Comparison of ENCODE assay signal across 14 cellular contexts in genomic region chr14:24138396-24139271, GRCh38. TPM values are rescaled to one million over a fixed set of nuclear protein-coding genes. Genes with fewer than 3 reads are reported as not detected.
DNase-seq lines count a peak whose midpoint lies in the region; ATAC-seq, FAIRE-seq and TF ChIP-seq lines count a peak whose summit lies in the region.
"Had no signal": no experiment of that assay in that cellular context is flagged by ENCODE, and none has a peak within 500 bp of the region (broad histone marks: within the 10 kb centered on the region; RNA-seq: fewer than 3 reads in every experiment).

No MANE protein-coding gene starts in this region.

- no peak for FAIRE-seq in A549 (lab: Jason Lieb, UNC)
- FAIRE-seq: RCC 7860 had no signal

- H3K27me3 Mint-ChIP-seq in Calu3 (ENCODE audit: unreplicated experiment) (no peaks in the 10 kb centered on the region), natural killer cell (ENCODE audit: low read depth in 2 of 2) (no peaks in the 10 kb centered on the region)
- no peaks in the 10 kb centered on the region for H3K27me3 Mint-ChIP-seq in activated CD8-positive, alpha-beta T cell treated with anti-CD3 and anti-CD28 coated beads, Interleukin-2, amount 10 ng/mL, durations not matched to agents 7 days and 5 days (ENCODE audit: low read depth)

- H3K36me3 Mint-ChIP-seq in Calu3 (ENCODE audit: insufficient read depth, unreplicated experiment) (peaks cover 62% of the 10 kb centered on the region), natural killer cell (no peaks in the 10 kb centered on the region)
- H3K36me3 Mint-ChIP-seq in activated CD8-positive, alpha-beta T cell treated with anti-CD3 and anti-CD28 coated beads, Interleukin-2, amount 10 ng/mL, durations not matched to agents 7 days and 5 days (ENCODE audit: low read depth): peaks cover 63% of the 10 kb centered on the region

- no peaks in the 10 kb centered on the region for H3K9me3 ChIP-seq in A549
- H3K9me3 ChIP-seq in right atrium auricular region: no peaks in the 10 kb centered on the region
- H3K9me3 ChIP-seq: adrenal gland had no signal

- TF ChIP-seq RAD21 in A549 (conservative IDR thresholded peaks at IDR 0.05 in 1 of 2, IDR thresholded peaks at IDR 0.05 in 1 of 2): no peak

- no peak for TF ChIP-seq EP300 in A549 (IDR thresholded peaks at IDR 0.05)

- POLR2A ChIA-PET in A549 (lab: Yijun Ruan, JAX): interaction anchor here (1.0 to 5.2 kb wide), 4 partner anchors 8 to 45 kb away, joined by 4 to 48 read pairs (median 18); partner anchors contain the start of genes DCAF11, NRL and PCK2
- POLR2A ChIA-PET in activated CD8-positive, alpha-beta T cell treated with anti-CD3 and anti-CD28 coated beads, Interleukin-2, amount 10 ng/mL, durations not matched to agents 7 days and 5 days (lab: Charles Lee): interaction anchor here (0.5 to 8.7 kb wide), 5 partner anchors 8 to 44 kb away, joined by 3 to 119 read pairs (median 56); partner anchors contain the start of genes DCAF11, IRF9, NRL and PSME2

- WGBS in A549 (ENCODE audit: missing lambda C conversion rate): 88% methylated on average over 13 of the region's 13 CpGs

- no peak overlapping the region for H3K27ac Mint-ChIP-seq in Calu3 (ENCODE audit: unreplicated experiment)
- peak overlapping the region; percentile 68 for H3K27ac Mint-ChIP-seq in activated CD8-positive, alpha-beta T cell treated with anti-CD3 and anti-CD28 coated beads, Interleukin-2, amount 10 ng/mL, durations not matched to agents 7 days and 5 days
- peak overlapping the region; percentile 70 to 71 for H3K27ac Mint-ChIP-seq in natural killer cell

- TF ChIP-seq POLR2A in A549 (IDR thresholded peaks at IDR 0.05; ENCODE audit: low read length): no peak

- H3K9me3 Mint-ChIP-seq in Calu3 (ENCODE audit: low read depth, unreplicated experiment) (no peaks in the 10 kb centered on the region), natural killer cell (no peaks in the 10 kb centered on the region)
- H3K9me3 Mint-ChIP-seq in activated CD8-positive, alpha-beta T cell treated with anti-CD3 and anti-CD28 coated beads, Interleukin-2, amount 10 ng/mL, durations not matched to agents 7 days and 5 days (ENCODE audit: insufficient read depth): no peaks in the 10 kb centered on the region

- peaks cover 19% of the 10 kb centered on the region for H3K36me3 ChIP-seq in right atrium auricular region

- H3K4me1 ChIP-seq in A549 (peaks cover 37% of the 10 kb centered on the region), right atrium auricular region (peaks cover 0 to 57% of the 10 kb centered on the region in 2 donors)

- H3K27ac ChIP-seq in A549: no peak overlapping the region
- peak overlapping the region in 1 of 2 donors; percentile 16 for H3K27ac ChIP-seq in right atrium auricular region

- TF ChIP-seq CTCF in A549 (IDR thresholded peaks at IDR 0.05) (no peak), Calu3 (IDR thresholded peaks at IDR 0.05; ENCODE audit: unreplicated experiment) (no peak), natural killer cell (IDR thresholded peaks at IDR 0.05) (no peak), right atrium auricular region (IDR thresholded peaks at IDR 0.05) (no peak)

- H3K4me3 Mint-ChIP-seq in Calu3 (ENCODE audit: low read depth, unreplicated experiment): peak overlapping the region; percentile 89
- peak overlapping the region; percentile 97 for H3K4me3 Mint-ChIP-seq in activated CD8-positive, alpha-beta T cell treated with anti-CD3 and anti-CD28 coated beads, Interleukin-2, amount 10 ng/mL, durations not matched to agents 7 days and 5 days
- peak overlapping the region; percentile 63 for H3K4me3 Mint-ChIP-seq in natural killer cell

- ATAC-seq in A549 (no peak), natural killer cell (no peak)
- no peak for ATAC-seq in activated CD8-positive, alpha-beta T cell treated with anti-CD3 and anti-CD28 coated beads, Interleukin-2, amount 10 ng/mL, durations not matched to agents 7 days and 5 days

- intact Hi-C loops in Calu3 (cut with micrococcal nuclease; ENCODE audit: unreplicated experiment) (no loop called here), natural killer cell (cut with micrococcal nuclease) (loop anchor here (10.0 kb wide), 1 partner anchor 1214 kb away; the partner anchor contains the start of gene PRMT5)

- no peaks in the 10 kb centered on the region for H3K27me3 ChIP-seq in right atrium auricular region
- H3K27me3 ChIP-seq: adrenal gland had no signal

- H3K4me3 ChIP-seq in A549 (no peak overlapping the region), right atrium auricular region (no peak overlapping the region)
- H3K4me3 ChIP-seq: lung had no signal

- H3K4me1 Mint-ChIP-seq in Calu3 (ENCODE audit: low read depth, unreplicated experiment) (peaks cover 30% of the 10 kb centered on the region), natural killer cell (peaks cover 42 to 57% of the 10 kb centered on the region in 2 donors)
- peaks cover 54% of the 10 kb centered on the region for H3K4me1 Mint-ChIP-seq in activated CD8-positive, alpha-beta T cell treated with anti-CD3 and anti-CD28 coated beads, Interleukin-2, amount 10 ng/mL, durations not matched to agents 7 days and 5 days (ENCODE audit: low read depth)

- CTCF ChIA-PET in A549 (lab: Yijun Ruan, JAX): interaction anchor here (1.0 to 5.4 kb wide), 12 partner anchors 10 to 159 kb away, joined by 3 to 47 read pairs (median 4); partner anchors contain the start of genes DCAF11, IRF9, NRL and RNF31
- CTCF ChIA-PET in Calu3 (lab: Charles Lee): no interaction called here
- CTCF ChIA-PET in activated CD8-positive, alpha-beta T cell treated with anti-CD3 and anti-CD28 coated beads, Interleukin-2, amount 10 ng/mL, durations not matched to agents 7 days and 5 days (lab: Charles Lee): interaction anchor here (1.5 to 5.2 kb wide), 5 partner anchors 22 to 30 kb away, joined by 3 to 43 read pairs (median 8); partner anchors contain the start of genes DCAF11, IRF9 and NRL

- peak overlapping the region; percentile 78; the same call in 2 of the 3 replicates for H3K4me2 ChIP-seq in A549

- DNase-seq in A549 (ENCODE audit: low read depth in 1 of 2, low spot score in 1 of 2): no peak
- DNase-seq in Calu3: no peak
- no peak for DNase-seq in activated CD8-positive, alpha-beta T cell treated with anti-CD3 and anti-CD28 coated beads, Interleukin-2, amount 10 ng/mL, durations not matched to agents 7 days and 5 days
- DNase-seq in natural killer cell: no peak
- no peak for DNase-seq in dedifferentiated amniotic fluid mesenchymal stem cell (ENCODE audit: extremely low spot score)
- DNase-seq in NCI-H146 (lab: John Stamatoyannopoulos, UW): no peak
- no peak for DNase-seq in right atrium auricular region (ENCODE audit: low spot score)
- DNase-seq in SHP77 (lab: John Stamatoyannopoulos, UW): no peak
- DNase-seq: adrenal gland; effector memory CD4-positive, alpha-beta T cell; H7; retina had no signal

- no TSS peak for BruUV-seq in Calu3 (replicated peaks; lab: Mats Ljungman, UMichigan)

RNA-seq across cellular contexts. Expression of gene PSME1, which starts 2.6 kb away (rescaled TPM):
- polyA plus RNA-seq in A549 (2011; rRNA removed) (77.3 and 83.6 TPM in 2 replicates), A549 (2017; fragmentation: RNase III; extraction: RNeasy Plus Mini Kit Qiagen cat#74134 plus additional on column Dnase treatment) (124 to 139 TPM (median 134 TPM) in 3 replicates)
- polyA plus RNA-seq in A549 (2012; cell fraction: cytosol; rRNA removed): 97.0 and 99.2 TPM in 2 replicates
- 64.6 and 84.3 TPM in 2 replicates for polyA plus RNA-seq in A549 (2012; cell fraction: nucleus; rRNA removed)
- polyA minus RNA-seq in A549 (2011; rRNA and poly(A)+ RNA removed): 31.7 and 33.6 TPM in 2 replicates
- total RNA-seq in Calu3 (2022) (259 and 289 TPM in 2 replicates), natural killer cell (100 to 1,000 TPM; 315 to 345 (median 318) TPM), right atrium auricular region (100 to 1,000 TPM in 1 of 2 donors, 10 to 100 TPM in 1; 72.9 to 112 TPM)
- 100 to 1,000 TPM; 516 to 530 TPM for total RNA-seq in activated CD8-positive, alpha-beta T cell treated with anti-CD3 and anti-CD28 coated beads, Interleukin-2, amount 10 ng/mL, durations not matched to agents 7 days and 5 days

RNA-seq across cellular contexts. Expression of gene EMC9, which starts 2.8 kb away (rescaled TPM):
- polyA plus RNA-seq in A549 (2011; rRNA removed) (20.7 and 21.5 TPM in 2 replicates), A549 (2017; fragmentation: RNase III; extraction: RNeasy Plus Mini Kit Qiagen cat#74134 plus additional on column Dnase treatment) (46.5 to 51.7 TPM (median 48.5 TPM) in 3 replicates)
- polyA plus RNA-seq in A549 (2012; cell fraction: cytosol; rRNA removed): 45.7 and 50.0 TPM in 2 replicates
- 54.5 and 65.5 TPM in 2 replicates for polyA plus RNA-seq in A549 (2012; cell fraction: nucleus; rRNA removed)
- 7.9 and 10.9 TPM in 2 replicates for polyA minus RNA-seq in A549 (2011; rRNA and poly(A)+ RNA removed)
- total RNA-seq in Calu3 (2022) (38.0 and 39.2 TPM in 2 replicates), natural killer cell (10 to 100 TPM in 2 of 3 donors, 1 to 10 TPM in 1; 9.3 to 12.3 (median 12.0) TPM), right atrium auricular region (10 to 100 TPM in 1 of 2 donors, 1 to 10 TPM in 1; 9.9 to 16.8 TPM)
- total RNA-seq in activated CD8-positive, alpha-beta T cell treated with anti-CD3 and anti-CD28 coated beads, Interleukin-2, amount 10 ng/mL, durations not matched to agents 7 days and 5 days: 10 to 100 TPM; 49.9 to 53.2 TPM

RNA-seq across cellular contexts. Expression of gene PSME2, which starts 7.8 kb away (rescaled TPM):
- polyA plus RNA-seq in A549 (2011; rRNA removed): 137 and 168 TPM in 2 replicates
- polyA plus RNA-seq in A549 (2012; cell fraction: cytosol; rRNA removed): 120 and 125 TPM in 2 replicates
- polyA plus RNA-seq in A549 (2012; cell fraction: nucleus; rRNA removed): 71.3 and 120 TPM in 2 replicates
- 144 to 193 TPM (median 161 TPM) in 3 replicates for polyA plus RNA-seq in A549 (2017; fragmentation: RNase III; extraction: RNeasy Plus Mini Kit Qiagen cat#74134 plus additional on column Dnase treatment)
- polyA minus RNA-seq in A549 (2011; rRNA and poly(A)+ RNA removed): 35.1 and 41.5 TPM in 2 replicates
- total RNA-seq in Calu3 (2022): 288 and 359 TPM in 2 replicates
- total RNA-seq in activated CD8-positive, alpha-beta T cell treated with anti-CD3 and anti-CD28 coated beads, Interleukin-2, amount 10 ng/mL, durations not matched to agents 7 days and 5 days: 100 to 1,000 TPM; 635 to 636 TPM
- total RNA-seq in natural killer cell: 100 to 1,000 TPM; 193 to 237 (median 234) TPM
- total RNA-seq in right atrium auricular region: 10 to 100 TPM; 23.1 to 40.6 TPM

RNA-seq across cellular contexts. Expression of gene FITM1, which starts 8.2 kb away (rescaled TPM):
- polyA plus RNA-seq in A549 (2011; rRNA removed) (0.06 TPM in 1 of 2 replicates, not detected in the other), A549 (2017; fragmentation: RNase III; extraction: RNeasy Plus Mini Kit Qiagen cat#74134 plus additional on column Dnase treatment) (0.36 TPM in 1 of 3 replicates, not detected in the others)
- polyA plus RNA-seq in A549 (2012; cell fraction: cytosol; rRNA removed): 0.12 and 0.18 TPM in 2 replicates
- polyA plus RNA-seq in A549 (2012; cell fraction: nucleus; rRNA removed): 0.94 and 1.4 TPM in 2 replicates
- polyA minus RNA-seq in A549 (2011; rRNA and poly(A)+ RNA removed): not detected in 2 replicates
- total RNA-seq in Calu3 (2022) (0.47 and 0.98 TPM in 2 replicates), natural killer cell (1 to 10 TPM in 2 of 3 donors, under 1 TPM in 1; 0.80 to 2.8 (median 2.3) TPM), right atrium auricular region (100 to 1,000 TPM in 1 of 2 donors, 10 to 100 TPM in 1; 74.3 to 180 TPM)
- total RNA-seq in activated CD8-positive, alpha-beta T cell treated with anti-CD3 and anti-CD28 coated beads, Interleukin-2, amount 10 ng/mL, durations not matched to agents 7 days and 5 days: 1 to 10 TPM; 1.4 to 2.1 TPM
- total RNA-seq: H7 had no signal

RNA-seq across cellular contexts. Expression of gene RNF31, which starts 8.7 kb away (rescaled TPM):
- polyA plus RNA-seq in A549 (2011; rRNA removed) (5.7 and 19.1 TPM in 2 replicates), A549 (2017; fragmentation: RNase III; extraction: RNeasy Plus Mini Kit Qiagen cat#74134 plus additional on column Dnase treatment) (20.2 to 25.3 TPM (median 20.8 TPM) in 3 replicates)
- polyA plus RNA-seq in A549 (2012; cell fraction: cytosol; rRNA removed): 11.8 and 17.3 TPM in 2 replicates
- polyA plus RNA-seq in A549 (2012; cell fraction: nucleus; rRNA removed): 61.3 and 87.1 TPM in 2 replicates
- 34.8 and 37.3 TPM in 2 replicates for polyA minus RNA-seq in A549 (2011; rRNA and poly(A)+ RNA removed)
- total RNA-seq in Calu3 (2022) (95.9 and 103 TPM in 2 replicates), natural killer cell (100 to 1,000 TPM in 2 of 3 donors, 10 to 100 TPM in 1; 96.9 to 134 (median 125) TPM), right atrium auricular region (10 to 100 TPM; 24.1 to 47.5 TPM)
- total RNA-seq in activated CD8-positive, alpha-beta T cell treated with anti-CD3 and anti-CD28 coated beads, Interleukin-2, amount 10 ng/mL, durations not matched to agents 7 days and 5 days: 100 to 1,000 TPM; 123 to 142 TPM
